In genomic region chr2:172172513-172173217, GRCh38 we compare ENCODE assay signal across 8 cellular contexts.
DNase-seq lines count a peak whose midpoint lies in the region; ATAC-seq, FAIRE-seq and TF ChIP-seq lines count a peak whose summit lies in the region.

No MANE protein-coding gene starts in this region.

- no peaks in the 10 kb centered on the region for H3F3A ChIP-seq in GM23338 (replicated peaks; ENCODE audit: low read depth)

- peaks cover 10% of the 10 kb centered on the region for H3K27me3 Mint-ChIP-seq in GM23338 (ENCODE audit: insufficient read depth, low read depth, poor library complexity)

- peaks cover 4% of the 10 kb centered on the region; the same call in 1 of the 2 replicates for H3K27me3 ChIP-seq in GM23338 (ENCODE audit: insufficient read depth)
- H3K27me3 ChIP-seq in endothelial cell of umbilical vein (ENCODE audit: control insufficient read depth in 2 of 2, insufficient read depth in 2 of 2, low read length in 2 of 2): no peaks in the 10 kb centered on the region

- H3K4me1 ChIP-seq in GM23338 (ENCODE audit: insufficient read depth): peaks cover 14% of the 10 kb centered on the region
- peaks cover 4% of the 10 kb centered on the region for H3K4me1 ChIP-seq in endothelial cell of umbilical vein (ENCODE audit: control insufficient read depth, extremely low read depth, insufficient read depth, low read length)

- H3K4me3 ChIP-seq in GM23338: peak overlapping the region; percentile 64
- peak overlapping the region; percentile 12 to 50 (median 50) for H3K4me3 ChIP-seq in endothelial cell of umbilical vein (replicated peaks in 1 of 3; ENCODE audit: insufficient read depth in 1 of 3, low read depth in 1 of 3, low read length in 3 of 3)

- H3K27ac Mint-ChIP-seq in GM23338: no peak overlapping the region

- no peaks in the 10 kb centered on the region for H3K36me3 Mint-ChIP-seq in GM23338 (ENCODE audit: low read depth)

- H2AFZ ChIP-seq in GM23338 (peak overlapping the region; percentile 98), endothelial cell of umbilical vein (ENCODE audit: low read depth, low read length) (peak overlapping the region; percentile 81)

- no peaks in the 10 kb centered on the region for H3K9me1 ChIP-seq in endothelial cell of umbilical vein (replicated peaks; ENCODE audit: control insufficient read depth, extremely low read depth, insufficient read depth, low read length)

- TF ChIP-seq POLR2A in endothelial cell of umbilical vein (IDR thresholded peaks at IDR 0.05; ENCODE audit: low read depth, low read length): no peak

- H3K79me2 ChIP-seq in GM23338 (replicated peaks; ENCODE audit: insufficient read depth) (no peaks in the 10 kb centered on the region), endothelial cell of umbilical vein (ENCODE audit: control insufficient read depth, insufficient read depth, low read length) (no peaks in the 10 kb centered on the region)

- CTCF ChIA-PET in endothelial cell of umbilical vein (lab: Charles Lee): interaction anchor here (0.6 to 10.2 kb wide), 31 partner anchors 14 to 599 kb away, joined by 3 to 263 read pairs (median 4); no protein-coding TSS in a partner anchor

- H3K4me1 Mint-ChIP-seq in GM23338: peaks cover 18% of the 10 kb centered on the region

- no TSS peak for BruUV-seq in endothelial cell of umbilical vein (replicated peaks; lab: Mats Ljungman, UMichigan)

- intact Hi-C loops in endothelial cell of umbilical vein (cut with micrococcal nuclease): loop anchor here (1.0 to 5.0 kb wide), 7 partner anchors 115 to 540 kb away; no protein-coding TSS in a partner anchor

- H3K4me3 Mint-ChIP-seq in GM23338: peak overlapping the region; percentile 63

- H4K20me1 ChIP-seq in GM23338 (replicated peaks; ENCODE audit: insufficient read depth): no peaks in the 10 kb centered on the region
- no peaks in the 10 kb centered on the region for H4K20me1 ChIP-seq in endothelial cell of umbilical vein (replicated peaks; ENCODE audit: control insufficient read depth, extremely low read depth, insufficient read depth, low read length)

- dilution Hi-C loops in endothelial cell of umbilical vein (cut with MboI; ENCODE audit: extremely low pct_ligation_motif_present, low sequenced_read_pairs): no loop called here

- H3K4me2 ChIP-seq in GM23338 (peak overlapping the region; percentile 87), endothelial cell of umbilical vein (ENCODE audit: insufficient read depth, low read length) (peak overlapping the region; percentile 53)

- peak overlapping the region; percentile 43 for H3K9ac ChIP-seq in endothelial cell of umbilical vein (replicated peaks; ENCODE audit: extremely low read depth, insufficient read depth, low read length)

- FAIRE-seq in endothelial cell of umbilical vein (lab: Jason Lieb, UNC): peak; percentile 78

- H3K9me3 Mint-ChIP-seq in GM23338: peaks cover 5% of the 10 kb centered on the region; the same call in 2 of the 3 replicates

- H3K9me3 ChIP-seq in endothelial cell of umbilical vein (replicated peaks; ENCODE audit: control insufficient read depth, insufficient read depth, low read length): no peaks in the 10 kb centered on the region

- no peak overlapping the region for H3K27ac ChIP-seq in GM23338 (ENCODE audit: low read depth)
- no peak overlapping the region for H3K27ac ChIP-seq in endothelial cell of umbilical vein (ENCODE audit: insufficient read depth, low read depth, low read length)

- POLR2A ChIA-PET in endothelial cell of umbilical vein (lab: Charles Lee): interaction anchor here (0.6 to 0.9 kb wide), 2 partner anchors 287 to 684 kb away, joined by 3 to 5 read pairs; no protein-coding TSS in a partner anchor

- DNase-seq in AG08395 (ENCODE audit: low spot score) (peak; percentile 82), GM23338 (ENCODE audit: low spot score) (peak; percentile 93), NCI-H82 treated with DMSO at 0.1 percent for 48 hours (lab: John Stamatoyannopoulos, UW; ENCODE audit: unreplicated experiment) (peak; percentile 21), endothelial cell of umbilical vein (ENCODE audit: low read depth, low spot score) (peak; percentile 52), mesenteric fat pad (ENCODE audit: low spot score) (peak; percentile 93)
- DNase-seq in activated CD8-positive, alpha-beta memory T cell treated with anti-CD3 and anti-CD28 coated beads, Interleukin-2, amount 50 U/mL, for 4 hours: peak; percentile 60
- DNase-seq in stimulated activated CD4-positive, alpha-beta T cell treated with anti-CD3 and anti-CD28 coated beads, TNF-alpha, amount 100 ng/mL, for 48 hours (ENCODE audit: low read depth in 3 of 3): peak in 2 of 3 donors; percentile 32 to 47

- H3K36me3 ChIP-seq in GM23338 (ENCODE audit: insufficient read depth): no peaks in the 10 kb centered on the region
- no peaks in the 10 kb centered on the region for H3K36me3 ChIP-seq in endothelial cell of umbilical vein (ENCODE audit: control insufficient read depth in 2 of 2, extremely low read depth in 1 of 2, insufficient read depth in 2 of 2, low read length in 2 of 2)

- 0 out of 2 replicates have a peak, but pooled peaks cover 5% of the 10 kb centered on the region for H3K9me2 ChIP-seq in GM23338 (ENCODE audit: insufficient read depth)

- ATAC-seq in GM23338 (peak; percentile 98), HG03095 (IDR thresholded peaks at IDR 0.05; ENCODE audit: unreplicated experiment) (no peak)

- peak; percentile 66 to 92 for TF ChIP-seq CTCF in GM23338 (conservative IDR thresholded peaks at IDR 0.05; ENCODE audit: low read depth in 2 of 2)
- TF ChIP-seq CTCF in endothelial cell of umbilical vein (IDR thresholded peaks at IDR 0.05; ENCODE audit: extremely low read depth in 1 of 2, insufficient read depth in 1 of 2, low read depth in 1 of 2, low read length in 2 of 2): peak; percentile 83 to 90

TF ChIP-seq in GM23338, 12 proteins besides CTCF, POLR2A, EP300 and RAD21 (continues in another document):
- TF ChIP-seq EZH2 (IDR thresholded peaks at IDR 0.05; ENCODE audit: low read depth, unreplicated experiment) (no peak), POLR2AphosphoS5 (IDR thresholded peaks at IDR 0.05; ENCODE audit: low read depth) (no peak), ZNF331 (CRISPR knock-in tag; IDR thresholded peaks at IDR 0.05; ENCODE audit: low read depth) (no peak), NANOG (IDR thresholded peaks at IDR 0.05; ENCODE audit: borderline replicate concordance) (no peak), EZH2phosphoT487 (IDR thresholded peaks at IDR 0.05; ENCODE audit: unreplicated experiment) (no peak), STAT1 (IDR thresholded peaks at IDR 0.05; ENCODE audit: unreplicated experiment) (no peak), JUNB (IDR thresholded peaks at IDR 0.05; ENCODE audit: unreplicated experiment) (no peak)

TF ChIP-seq in endothelial cell of umbilical vein, 7 proteins besides CTCF, POLR2A, EP300 and RAD21:
- no peak for TF ChIP-seq FOS (IDR thresholded peaks at IDR 0.05; ENCODE audit: borderline replicate concordance, insufficient read depth, low read length)
- TF ChIP-seq POLR2AphosphoS5 (IDR thresholded peaks at IDR 0.05; ENCODE audit: insufficient read depth, low read depth, low read length): peak; percentile 58

Comparison
In these comparisons a context has a peak if more than half of its experiments do, and no peak if none do; other contexts are left out.
1. DNase-seq: peak in every context shown above with its lines; median percentile 93 in GM23338; 93 in mesenteric fat pad; 82 in AG08395; 60 in activated CD8-positive, alpha-beta memory T cell treated with anti-CD3 and anti-CD28 coated beads, Interleukin-2, amount 50 U/mL, for 4 hours; 52 in endothelial cell of umbilical vein; 40 in stimulated activated CD4-positive, alpha-beta T cell treated with anti-CD3 and anti-CD28 coated beads, TNF-alpha, amount 100 ng/mL, for 48 hours; 21 in NCI-H82 treated with DMSO at 0.1 percent for 48 hours.